Comparison of ENCODE assay signal across 2 cellular contexts in genomic region chr11:31834237-31834636, GRCh38.
A peak's percentile ranks its signal among the peaks of the same experiment; 100 is the strongest.
TF ChIP-seq lines count a peak whose summit lies in the region.

No MANE protein-coding gene starts in this region.

TF ChIP-seq in HEK293T, 16 proteins besides CTCF, POLR2A, EP300 and RAD21 (continued from another document):
- no peak for TF ChIP-seq SP1 (IDR thresholded peaks at IDR 0.05)
TF ChIP-seq in HEK293T: peak in this region for 1.

TF ChIP-seq in K562, 482 proteins besides CTCF, POLR2A, EP300 and RAD21:
- TF ChIP-seq, protein P1, sequence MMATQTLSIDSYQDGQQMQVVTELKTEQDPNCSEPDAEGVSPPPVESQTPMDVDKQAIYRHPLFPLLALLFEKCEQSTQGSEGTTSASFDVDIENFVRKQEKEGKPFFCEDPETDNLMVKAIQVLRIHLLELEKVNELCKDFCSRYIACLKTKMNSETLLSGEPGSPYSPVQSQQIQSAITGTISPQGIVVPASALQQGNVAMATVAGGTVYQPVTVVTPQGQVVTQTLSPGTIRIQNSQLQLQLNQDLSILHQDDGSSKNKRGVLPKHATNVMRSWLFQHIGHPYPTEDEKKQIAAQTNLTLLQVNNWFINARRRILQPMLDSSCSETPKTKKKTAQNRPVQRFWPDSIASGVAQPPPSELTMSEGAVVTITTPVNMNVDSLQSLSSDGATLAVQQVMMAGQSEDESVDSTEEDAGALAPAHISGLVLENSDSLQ (IDR thresholded peaks at IDR 0.05) = peak; percentile 72
- no peak for TF ChIP-seq ZNF282 (CRISPR knock-in tag; IDR thresholded peaks at IDR 0.05)
